In genomic region chr2:235026137-235026536, GRCh38 we compare ENCODE assay signal across 13 cellular contexts.
DNase-seq lines count a peak whose midpoint lies in the region; ATAC-seq and TF ChIP-seq lines count a peak whose summit lies in the region.
"Had no signal": no experiment of that assay in that cellular context is flagged by ENCODE, and none has a peak within 500 bp of the region (broad histone marks: within the 10 kb centered on the region; RNA-seq: fewer than 3 reads in every experiment).

No MANE protein-coding gene starts in this region.

- H3K4me1 Mint-ChIP-seq in neural crest cell, result peaks cover 38% of the 10 kb centered on the region
- no peaks in the 10 kb centered on the region for H3K4me1 Mint-ChIP-seq in activated naive CD8-positive, alpha-beta T cell treated with anti-CD3 and anti-CD28 coated beads, Interleukin-2, amount 50 U/mL, for 24 hours

- peak overlapping the region; percentile 92 for H3K27ac ChIP-seq in C4-2B
- H3K27ac ChIP-seq: HL-60 had no signal

- H3K27ac Mint-ChIP-seq in neural crest cell (ENCODE audit: unreplicated experiment), result peak overlapping the region; percentile 63
- no peak overlapping the region for H3K27ac Mint-ChIP-seq in activated naive CD8-positive, alpha-beta T cell treated with anti-CD3 and anti-CD28 coated beads, Interleukin-2, amount 50 U/mL, for 24 hours
- H3K27ac Mint-ChIP-seq: nephron had no signal

- H3K36me3 Mint-ChIP-seq in neural crest cell (ENCODE audit: low read depth), result peaks cover 4% of the 10 kb centered on the region
- H3K36me3 Mint-ChIP-seq in activated naive CD8-positive, alpha-beta T cell treated with anti-CD3 and anti-CD28 coated beads, Interleukin-2, amount 50 U/mL, for 24 hours (ENCODE audit: low read depth), result no peaks in the 10 kb centered on the region

- no peaks in the 10 kb centered on the region for H3K9me3 Mint-ChIP-seq in neural crest cell
- no peaks in the 10 kb centered on the region for H3K9me3 Mint-ChIP-seq in activated naive CD8-positive, alpha-beta T cell treated with anti-CD3 and anti-CD28 coated beads, Interleukin-2, amount 50 U/mL, for 24 hours
- H3K9me3 Mint-ChIP-seq: nephron had no signal

- no peak overlapping the region for H3K4me3 ChIP-seq in H7 (ENCODE audit: insufficient read depth, low read depth, low read length)
- H3K4me3 ChIP-seq: Peyer's patch had no signal

- DNase-seq in NCI-H2196 treated with DMSO at 0.1 percent for 48 hours (lab: John Stamatoyannopoulos, UW; ENCODE audit: unreplicated experiment), result peak; percentile 44
- DNase-seq in dermis blood vessel endothelial cell, result peak; percentile 87
- DNase-seq in neural crest cell (ENCODE audit: low read depth, low spot score), result no peak
- DNase-seq in H7, result no peak
- no peak for DNase-seq in stimulated activated CD4-positive, alpha-beta T cell treated with anti-CD3 and anti-CD28 coated beads, Interleukin-4, amount 100 ng/mL, for 1 hour
- DNase-seq in activated naive CD8-positive, alpha-beta T cell treated with anti-CD3 and anti-CD28 coated beads, Interleukin-2, amount 50 U/mL, for 24 hours, result no peak
- DNase-seq: DND-41, foreskin melanocyte had no signal

- TF ChIP-seq CTCF in C4-2B (conservative IDR thresholded peaks at IDR 0.05), result no peak
- TF ChIP-seq CTCF in neural crest cell (conservative IDR thresholded peaks at IDR 0.05), result no peak

- H3K27me3 Mint-ChIP-seq in neural crest cell (ENCODE audit: low read depth), result peaks cover 2% of the 10 kb centered on the region
- H3K27me3 Mint-ChIP-seq in activated naive CD8-positive, alpha-beta T cell treated with anti-CD3 and anti-CD28 coated beads, Interleukin-2, amount 50 U/mL, for 24 hours, result peaks cover 2% of the 10 kb centered on the region

- H3K4me3 Mint-ChIP-seq in neural crest cell, result peak overlapping the region; percentile 55
- no peak overlapping the region for H3K4me3 Mint-ChIP-seq in activated naive CD8-positive, alpha-beta T cell treated with anti-CD3 and anti-CD28 coated beads, Interleukin-2, amount 50 U/mL, for 24 hours
- H3K4me3 Mint-ChIP-seq: nephron had no signal

- no peaks in the 10 kb centered on the region for H3K27me3 ChIP-seq in H7 (ENCODE audit: control insufficient read depth, insufficient read depth, low read length)
- H3K27me3 ChIP-seq: Peyer's patch had no signal

- ATAC-seq in activated naive CD8-positive, alpha-beta T cell treated with anti-CD3 and anti-CD28 coated beads, Interleukin-2, amount 50 U/mL, for 24 hours, result no peak
- no peak for ATAC-seq in GM21515 (IDR thresholded peaks at IDR 0.05; ENCODE audit: unreplicated experiment)

- no peaks in the 10 kb centered on the region for H3K36me3 ChIP-seq in H7 (replicated peaks; ENCODE audit: control insufficient read depth, insufficient read depth, low read length)
- H3K36me3 ChIP-seq: Peyer's patch had no signal

Comparison
In these comparisons a context has a peak if more than half of its experiments do, and no peak if none do; other contexts are left out.
1. DNase-seq: peak in NCI-H2196 treated with DMSO at 0.1 percent for 48 hours (single experiment) and dermis blood vessel endothelial cell (single experiment); none in neural crest cell (single experiment), H7 (single experiment), stimulated activated CD4-positive, alpha-beta T cell treated with anti-CD3 and anti-CD28 coated beads, Interleukin-4, amount 100 ng/mL, for 1 hour (single experiment) and activated naive CD8-positive, alpha-beta T cell treated with anti-CD3 and anti-CD28 coated beads, Interleukin-2, amount 50 U/mL, for 24 hours (single experiment).